3 cellular contexts compared by ENCODE assay signal in genomic region chr1:897951-898350, GRCh38. TPM values are rescaled to one million over a fixed set of nuclear protein-coding genes. Genes with fewer than 3 reads are reported as not detected.
"Had no signal": no experiment of that assay in that cellular context is flagged by ENCODE, and none has a peak within 500 bp of the region (broad histone marks: within the 10 kb centered on the region; RNA-seq: fewer than 3 reads in every experiment).

No MANE protein-coding gene starts in this region.

RNA-seq across cellular contexts. Expression of gene SAMD11, which starts 25.8 kb away (rescaled TPM):
- total RNA-seq: mammary epithelial cell; naive thymus-derived CD8-positive, alpha-beta T cell had no signal
- polyA plus RNA-seq: keratinocyte, mammary epithelial cell had no signal
